22 cellular contexts compared by ENCODE assay signal in genomic region chrX:133461226-133461625, GRCh38.
"Had no signal": no experiment of that assay in that cellular context is flagged by ENCODE, and none has a peak within 500 bp of the region (broad histone marks: within the 10 kb centered on the region; RNA-seq: fewer than 3 reads in every experiment).

No MANE protein-coding gene starts in this region.

- FAIRE-seq: RCC 7860 had no signal

- DNase-seq: activated CD4-positive, alpha-beta T cell treated with anti-CD3 and anti-CD28 coated beads for 48 hours; activated CD4-positive, alpha-beta T cell treated with anti-CD3 and anti-CD28 coated beads, Interleukin-2, amount 50 U/mL, for 4 hours; activated CD4-positive, CD25-positive, alpha-beta regulatory T cell treated with anti-CD3 and anti-CD28 coated beads, Interleukin-2, amount 50 U/mL, for 72 hours; activated CD8-positive, alpha-beta memory T cell treated with anti-CD3 and anti-CD28 coated beads, Interleukin-2, amount 50 U/mL, for 48 hours; activated CD8-positive, alpha-beta T cell treated with anti-CD3 and anti-CD28 coated beads, Interleukin-2, amount 10 ng/mL, durations not matched to agents 7 days and 5 days; activated effector memory CD4-positive, alpha-beta T cell treated with Interleukin-2 at 50 U/mL for 16 hours; activated naive CD4-positive, alpha-beta T cell; activated T-cell treated with anti-CD3 and anti-CD28 coated beads, Interleukin-2, amount 50 U/mL, for 1 hour; caudate nucleus; colonic mucosa; MG63; NCI-H1417; NCI-H1930; NCI-H2171; NCI-H345; NCI-H510A; NCI-H526 treated with DMSO at 0.1 percent for 48 hours; PC-3; SHP77 treated with DMSO at 0.1 percent for 48 hours; T-helper 17 cell; T-helper 9 cell had no signal
